In the genomic region with DNA sequence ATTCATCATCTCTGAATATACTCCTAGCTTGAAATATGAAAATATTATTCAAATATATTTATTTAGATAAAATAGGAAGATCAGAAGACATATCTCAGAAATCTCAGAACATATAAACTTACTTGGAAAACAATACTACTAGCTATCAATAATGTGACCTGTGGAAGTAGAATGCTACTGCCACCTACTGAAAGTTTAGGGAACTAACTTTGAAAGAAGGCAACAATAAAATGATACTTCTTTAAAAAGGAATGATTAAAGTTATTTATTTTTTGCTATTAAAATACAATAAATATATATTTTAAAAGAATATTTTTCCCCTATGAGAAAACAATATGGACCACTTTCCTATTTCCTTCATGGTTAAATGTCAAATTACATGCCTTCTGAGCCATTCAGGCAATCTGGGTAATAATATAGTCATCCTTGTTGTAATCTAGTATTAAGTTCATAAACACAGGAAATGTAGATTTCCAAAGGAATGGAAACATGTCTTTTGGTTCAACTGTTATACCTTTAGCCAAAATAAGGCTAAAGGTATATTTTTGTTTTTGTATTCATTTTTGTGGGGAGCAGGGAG, we compare ENCODE assay signal across 8 cellular contexts. TPM values are rescaled to one million over a fixed set of nuclear protein-coding genes. Genes with fewer than 3 reads are reported as not detected.
A peak's percentile ranks its signal among the peaks of the same experiment; 100 is the strongest.
DNase-seq lines count a peak whose midpoint lies in the region; ATAC-seq, FAIRE-seq and TF ChIP-seq lines count a peak whose summit lies in the region.

No MANE protein-coding gene starts in this region.

- H3K56ac ChIP-seq in IMR-90 (ENCODE audit: extremely low read depth, insufficient read depth, low read length), result no peak overlapping the region

- no peak overlapping the region for H2BK5ac ChIP-seq in IMR-90 (ENCODE audit: low read depth, low read length, poor library complexity, severe bottlenecking)

- no peak overlapping the region for H2AK9ac ChIP-seq in IMR-90 (replicated peaks; ENCODE audit: low read depth, low read length, poor library complexity)

- no peak overlapping the region for H2BK120ac ChIP-seq in IMR-90 (ENCODE audit: low read depth, low read length)

- H3K9me3 ChIP-seq in IMR-90 (ENCODE audit: control insufficient read depth, insufficient read depth, low read length) (no peaks in the 10 kb centered on the region), keratinocyte (ENCODE audit: control insufficient read depth, low read depth, low read length) (no peaks in the 10 kb centered on the region)

- TF ChIP-seq CTCF in AG09309 (IDR thresholded peaks at IDR 0.05; ENCODE audit: control insufficient read depth, insufficient read depth, low read depth, low read length, missing control alignments) (peak; percentile 53), GM12875 (IDR thresholded peaks at IDR 0.05; ENCODE audit: borderline replicate concordance, insufficient read depth, low read depth, low read length) (peak; percentile 36; the same call in 1 of the 2 replicates), IMR-90 (conservative IDR thresholded peaks at IDR 0.05; ENCODE audit: low read depth, low read length) (peak; percentile 73), VCaP (conservative IDR thresholded peaks at IDR 0.05) (peak; percentile 85), keratinocyte (optimal IDR thresholded peaks at IDR 0.05 in 1 of 3, IDR thresholded peaks at IDR 0.05 in 1 of 3, conservative IDR thresholded peaks at IDR 0.05 in 1 of 3; ENCODE audit: extremely low read depth in 1 of 3, insufficient read depth in 2 of 3, low read length in 3 of 3) (peak in 2 of 3 experiments; percentile 33 to 45)

- POLR2A ChIA-PET in IMR-90 (lab: Charles Lee; ENCODE audit: unreplicated experiment), result no interaction called here

- BruUV-seq in IMR-90 (replicated peaks; lab: Mats Ljungman, UMichigan), result no TSS peak

- FAIRE-seq in keratinocyte (lab: Jason Lieb, UNC), result no peak

- ATAC-seq in IMR-90 (ENCODE audit: low read depth) (peak; percentile 35; the same call in 1 of the 2 replicates), HG02759 (IDR thresholded peaks at IDR 0.05; ENCODE audit: unreplicated experiment) (no peak)

- no peak overlapping the region for H2AFZ ChIP-seq in IMR-90 (replicated peaks; ENCODE audit: low read length, poor library complexity)
- H2AFZ ChIP-seq in keratinocyte (ENCODE audit: control insufficient read depth, low read length), result no peak overlapping the region

- peak; percentile 77 for TF ChIP-seq RAD21 in IMR-90 (IDR thresholded peaks at IDR 0.05; ENCODE audit: low read length)

- no peaks in the 10 kb centered on the region for H3K4me1 ChIP-seq in IMR-90 (ENCODE audit: control insufficient read depth, insufficient read depth, low read length)
- peaks cover 13% of the 10 kb centered on the region for H3K4me1 ChIP-seq in keratinocyte (ENCODE audit: control insufficient read depth, extremely low read depth, insufficient read depth, low read length)

- no peak overlapping the region for H3K27ac ChIP-seq in IMR-90 (ENCODE audit: insufficient read depth, low read length)
- no peak overlapping the region for H3K27ac ChIP-seq in VCaP
- no peak overlapping the region for H3K27ac ChIP-seq in keratinocyte (ENCODE audit: control insufficient read depth, insufficient read depth, low read length)

- H2BK20ac ChIP-seq in IMR-90 (ENCODE audit: low read depth, low read length), result no peak overlapping the region

- CTCF ChIA-PET in IMR-90 (lab: Yijun Ruan, JAX), result interaction anchor here (0.6 to 1.8 kb wide), 11 partner anchors 8 to 959 kb away, joined by 3 to 12 read pairs (median 3); no protein-coding TSS in a partner anchor

- H3K79me1 ChIP-seq in IMR-90 (ENCODE audit: low read depth in 1 of 2, low read length in 2 of 2), result no peaks in the 10 kb centered on the region

- no peak for DNase-seq in AG09309 (ENCODE audit: low read depth)
- peak; percentile 41 for DNase-seq in IMR-90
- no peak for DNase-seq in keratinocyte (ENCODE audit: low read depth, low spot score)
- DNase-seq in activated gamma-delta T cell (lab: John Stamatoyannopoulos, UW), result no peak
- no peak for DNase-seq in effector CD8-positive, alpha-beta T cell (lab: John Stamatoyannopoulos, UW)

- H3K9me1 ChIP-seq in IMR-90 (ENCODE audit: insufficient read depth, low read length), result no peaks in the 10 kb centered on the region
- H3K9me1 ChIP-seq in keratinocyte (ENCODE audit: control insufficient read depth, extremely low read depth, insufficient read depth, low read length), result no peaks in the 10 kb centered on the region

- H3K4ac ChIP-seq in IMR-90 (ENCODE audit: low read depth, low read length), result no peak overlapping the region

- TF ChIP-seq POLR2A in IMR-90 (IDR thresholded peaks at IDR 0.05; ENCODE audit: low read depth, low read length), result no peak

- H3K4me2 ChIP-seq in IMR-90 (ENCODE audit: low read depth, low read length) (no peak overlapping the region), keratinocyte (ENCODE audit: control insufficient read depth, extremely low read depth, insufficient read depth, low read depth, low read length) (no peak overlapping the region)

- H2AK5ac ChIP-seq in IMR-90 (ENCODE audit: low read depth, low read length), result no peak overlapping the region

- H3K27me3 ChIP-seq in IMR-90 (ENCODE audit: control insufficient read depth, insufficient read depth, low read length), result peaks cover 3% of the 10 kb centered on the region
- no peaks in the 10 kb centered on the region for H3K27me3 ChIP-seq in keratinocyte (ENCODE audit: control insufficient read depth, extremely low read depth, insufficient read depth, low read length)

- no peaks in the 10 kb centered on the region for H4K20me1 ChIP-seq in IMR-90 (ENCODE audit: insufficient read depth, low read length)
- H4K20me1 ChIP-seq in keratinocyte (ENCODE audit: control insufficient read depth, extremely low read depth, insufficient read depth, low read length), result no peaks in the 10 kb centered on the region

- intact Hi-C loops in IMR-90 (cut with micrococcal nuclease), result loop anchor here (1.0 to 5.0 kb wide), 4 partner anchors 222 to 1802 kb away; a partner anchor contains a TSS

- no peak overlapping the region for H4K91ac ChIP-seq in IMR-90 (ENCODE audit: insufficient read depth, low read depth, low read length)

- no peak overlapping the region for H3K18ac ChIP-seq in IMR-90 (ENCODE audit: low read depth, low read length)

- in situ Hi-C loops in IMR-90 (cut with MboI; ENCODE audit: low sequenced_read_pairs), result loop anchor here (5.0 kb wide), 1 partner anchor 222 kb away; no protein-coding TSS in a partner anchor

- dilution Hi-C loops in IMR-90 (cut with HindIII; ENCODE audit: low sequenced_read_pairs, unreplicated experiment), result no loop called here
- dilution Hi-C loops in keratinocyte (cut with MboI; ENCODE audit: extremely low pct_ligation_motif_present, low sequenced_read_pairs), result no loop called here

- no peak overlapping the region for H4K5ac ChIP-seq in IMR-90 (ENCODE audit: low read depth, low read length)

- H3K36me3 ChIP-seq in IMR-90 (ENCODE audit: control insufficient read depth, insufficient read depth, low read length) (no peaks in the 10 kb centered on the region), keratinocyte (ENCODE audit: control insufficient read depth in 2 of 2, extremely low read depth in 1 of 2, insufficient read depth in 2 of 2, low read length in 2 of 2) (no peaks in the 10 kb centered on the region)

- H3K23ac ChIP-seq in IMR-90 (ENCODE audit: low read depth, low read length), result no peak overlapping the region

- no peak overlapping the region for H2BK15ac ChIP-seq in IMR-90 (ENCODE audit: low read depth, low read length)

- no peak overlapping the region for H4K8ac ChIP-seq in IMR-90 (ENCODE audit: low read depth in 2 of 2, low read length in 2 of 2)

- no peak overlapping the region for H3K9ac ChIP-seq in IMR-90 (ENCODE audit: low read depth, low read length)
- H3K9ac ChIP-seq in keratinocyte (ENCODE audit: control insufficient read depth, extremely low read depth, insufficient read depth, low read length), result no peak overlapping the region

- no peak overlapping the region for H3K4me3 ChIP-seq in AG09309 (ENCODE audit: control insufficient read depth, low read depth, low read length)
- no peak overlapping the region for H3K4me3 ChIP-seq in GM12875 (ENCODE audit: low read depth, low read length)
- H3K4me3 ChIP-seq in IMR-90 (ENCODE audit: insufficient read depth, low read depth, low read length), result no peak overlapping the region
- no peak overlapping the region for H3K4me3 ChIP-seq in keratinocyte (ENCODE audit: control insufficient read depth in 2 of 3, extremely low read depth in 1 of 3, insufficient read depth in 2 of 3, low read depth in 1 of 3, low read length in 3 of 3)

- H3K14ac ChIP-seq in IMR-90 (replicated peaks; ENCODE audit: low read depth, low read length), result no peak overlapping the region

- no peaks in the 10 kb centered on the region for H3K79me2 ChIP-seq in keratinocyte (ENCODE audit: control insufficient read depth, insufficient read depth, low read length)

TF ChIP-seq in IMR-90, 13 proteins besides CTCF, POLR2A, EP300 and RAD21 (continues in another document):
- TF ChIP-seq MAZ (IDR thresholded peaks at IDR 0.05; ENCODE audit: borderline replicate concordance, low read depth, low read length), result no peak
- TF ChIP-seq BHLHE40 (IDR thresholded peaks at IDR 0.05; ENCODE audit: low read depth, low read length), result no peak

RNA-seq across cellular contexts. Expression of a gene that starts 26.0 kb away (rescaled TPM):
- not detected in 2 replicates for total RNA-seq in IMR-90 (2012; rRNA removed)
- polyA plus RNA-seq in IMR-90 (2012; rRNA removed) (not detected in 2 replicates), keratinocyte (0.03 to 0.17 TPM (median 0.10 TPM) in 3 replicates)
- not detected in 2 replicates for polyA plus RNA-seq in IMR-90 (2012; cell fraction: cytosol; rRNA removed)
- polyA plus RNA-seq in IMR-90 (2012; cell fraction: nucleus; rRNA removed; ENCODE audit: low replicate concordance), result not detected in 2 replicates
- 0.35 TPM for polyA plus RNA-seq in keratinocyte (2011; ENCODE audit: low read depth)
- 0.06 and 0.17 TPM in 2 replicates for polyA plus RNA-seq in keratinocyte (2011; cell fraction: cytosol; rRNA removed)
- 0.28 and 0.31 TPM in 2 replicates for polyA plus RNA-seq in keratinocyte (2011; cell fraction: nucleus; rRNA removed)
- 0.07 TPM in 1 of 2 replicates, not detected in the other for polyA plus RNA-seq in keratinocyte (2012; ENCODE audit: low replicate concordance)
- polyA minus RNA-seq in keratinocyte, result 0.35 TPM in 1 of 3 replicates, not detected in the others
- polyA minus RNA-seq in keratinocyte (2011; cell fraction: cytosol; rRNA and poly(A)+ RNA removed), result not detected
- polyA minus RNA-seq in keratinocyte (2011; cell fraction: nucleus; rRNA and poly(A)+ RNA removed), result not detected in 2 replicates

RNA-seq across cellular contexts. Expression of a gene that starts 28.1 kb away (rescaled TPM):
- 7.2 and 8.1 TPM in 2 replicates for total RNA-seq in IMR-90 (2012; rRNA removed)
- polyA plus RNA-seq in IMR-90 (2012; rRNA removed), result 2.0 and 3.1 TPM in 2 replicates
- polyA plus RNA-seq in IMR-90 (2012; cell fraction: cytosol; rRNA removed), result 0.36 and 0.45 TPM in 2 replicates
- 0.45 and 7.2 TPM in 2 replicates for polyA plus RNA-seq in IMR-90 (2012; cell fraction: nucleus; rRNA removed; ENCODE audit: low replicate concordance)
- 2.1 to 4.7 TPM (median 3.2 TPM) in 3 replicates for polyA plus RNA-seq in keratinocyte
- polyA plus RNA-seq in keratinocyte (2011; ENCODE audit: low read depth), result 8.7 TPM
- polyA plus RNA-seq in keratinocyte (2011; cell fraction: cytosol; rRNA removed), result 1.1 and 3.5 TPM in 2 replicates
- 7.8 and 9.3 TPM in 2 replicates for polyA plus RNA-seq in keratinocyte (2011; cell fraction: nucleus; rRNA removed)
- polyA plus RNA-seq in keratinocyte (2012; ENCODE audit: low replicate concordance), result 1.4 and 5.5 TPM in 2 replicates
- polyA minus RNA-seq in keratinocyte, result 2.5 to 5.6 TPM (median 2.8 TPM) in 3 replicates
- polyA minus RNA-seq in keratinocyte (2011; cell fraction: cytosol; rRNA and poly(A)+ RNA removed), result 2.7 TPM
- 5.4 and 7.0 TPM in 2 replicates for polyA minus RNA-seq in keratinocyte (2011; cell fraction: nucleus; rRNA and poly(A)+ RNA removed)
